11 cellular contexts compared by ENCODE assay signal in the genomic region with DNA sequence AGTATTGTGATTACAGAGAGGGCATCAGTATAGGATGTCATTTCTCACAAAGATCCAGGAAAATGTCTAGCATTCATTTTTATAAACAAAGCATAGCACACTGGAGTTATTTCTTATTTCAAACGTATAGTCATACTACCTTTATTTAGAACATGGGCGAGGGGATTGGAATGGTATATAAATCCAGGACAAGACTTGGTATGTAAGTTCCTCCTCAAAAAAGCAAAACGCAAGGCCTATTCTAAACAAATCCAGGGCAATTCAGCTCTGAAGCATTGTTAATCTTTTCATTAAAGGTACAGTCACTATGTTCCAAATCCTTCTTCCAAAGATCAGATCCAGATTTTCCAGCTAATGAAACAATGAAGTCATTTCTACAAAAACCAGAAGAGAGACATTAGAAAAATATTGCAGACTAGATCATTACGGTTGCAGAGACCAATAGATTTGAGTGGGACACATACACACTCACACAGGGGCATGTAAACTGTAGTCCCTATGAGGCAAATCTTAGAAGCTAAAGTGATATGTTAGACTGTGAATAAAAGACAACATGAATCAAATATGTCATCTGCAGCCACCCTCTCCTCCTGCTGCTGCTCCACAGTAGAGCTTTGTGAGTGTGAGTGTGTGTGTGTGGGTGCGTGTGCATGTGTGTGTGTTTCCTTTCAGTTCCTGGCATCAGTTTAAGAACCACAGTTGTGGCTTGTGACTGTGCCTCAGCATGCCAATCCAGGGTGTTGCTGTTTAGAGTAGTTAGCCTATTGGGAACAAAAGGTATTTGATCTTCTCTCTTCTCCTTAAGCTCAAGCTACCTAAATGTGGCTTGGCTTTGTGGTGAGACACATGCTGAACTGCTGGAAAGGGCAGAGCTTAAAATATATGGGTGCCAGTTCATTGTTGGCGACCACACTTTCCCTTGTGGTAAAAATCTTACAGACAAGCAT.
DNase-seq lines count a peak whose midpoint lies in the region; ATAC-seq, FAIRE-seq and TF ChIP-seq lines count a peak whose summit lies in the region.
"Had no signal": no experiment of that assay in that cellular context is flagged by ENCODE, and none has a peak within 500 bp of the region (broad histone marks: within the 10 kb centered on the region; RNA-seq: fewer than 3 reads in every experiment).

No MANE protein-coding gene starts in this region.

- peaks cover 8% of the 10 kb centered on the region for H3K9me3 Mint-ChIP-seq in activated T-helper 17 cell treated with anti-CD3 and anti-CD28 coated beads, Interleukin-2, amount 50 U/mL, for 72 hours

- no peaks in the 10 kb centered on the region for H3K79me1 ChIP-seq in H1 (ENCODE audit: low read depth, low read length)

- H3K4me1 Mint-ChIP-seq in activated T-helper 17 cell treated with anti-CD3 and anti-CD28 coated beads, Interleukin-2, amount 50 U/mL, for 72 hours: no peaks in the 10 kb centered on the region

- no peak overlapping the region for H3K18ac ChIP-seq in H1 (ENCODE audit: extremely low read depth, low read length)

- H3K9me3 ChIP-seq in AG04450 (ENCODE audit: control insufficient read depth, insufficient read depth, low read length) (no peaks in the 10 kb centered on the region), H1 (ENCODE audit: insufficient read depth in 2 of 2, low read depth in 1 of 2, low read length in 1 of 2) (no peaks in the 10 kb centered on the region), muscle layer of duodenum (ENCODE audit: control insufficient read depth in 1 of 2, low read length in 2 of 2) (no peaks in the 10 kb centered on the region)
- H3K9me3 ChIP-seq: A549 had no signal

- TF ChIP-seq EP300 in H1 (IDR thresholded peaks at IDR 0.05; ENCODE audit: borderline replicate concordance in 1 of 2, low read depth in 2 of 2, low read length in 2 of 2): no peak

- no peak overlapping the region for H2BK15ac ChIP-seq in H1 (ENCODE audit: low read length)

- H3K23me2 ChIP-seq in H1 (ENCODE audit: low read depth, low read length): no peaks in the 10 kb centered on the region

- no peak overlapping the region; the same call in 1 of the 2 replicates for H2BK12ac ChIP-seq in H1 (ENCODE audit: low read depth, low read length)

- TF ChIP-seq CTCF in AG04450 (IDR thresholded peaks at IDR 0.05; ENCODE audit: low read depth, low read length): no peak
- TF ChIP-seq CTCF in H1 (IDR thresholded peaks at IDR 0.05; ENCODE audit: control extremely low read depth in 1 of 3, insufficient read depth in 1 of 3, low read depth in 1 of 3, low read length in 3 of 3): no peak

- peaks cover 0 to 6% (median 2%) of the 10 kb centered on the region in 4 experiments; a peak in 3 of 7 replicates for H3K4me1 ChIP-seq in H1 (replicated peaks in 1 of 4; ENCODE audit: control insufficient read depth in 3 of 4, insufficient read depth in 4 of 4, low read length in 3 of 4)
- H3K4me1 ChIP-seq in muscle layer of duodenum (ENCODE audit: control insufficient read depth in 1 of 2, insufficient read depth in 2 of 2, low read length in 2 of 2): peaks cover 0 to 8% of the 10 kb centered on the region in 2 donors

- H2BK5ac ChIP-seq in H1 (ENCODE audit: low read depth, low read length): no peak overlapping the region

- no peaks in the 10 kb centered on the region for H4K20me1 ChIP-seq in H1 (replicated peaks in 1 of 2; ENCODE audit: control insufficient read depth in 1 of 2, insufficient read depth in 2 of 2, low read length in 2 of 2)

- H3K4ac ChIP-seq in H1 (replicated peaks; ENCODE audit: insufficient read length, low read depth, low read length): no peak overlapping the region

- TF ChIP-seq RAD21 in H1 (IDR thresholded peaks at IDR 0.05 in 1 of 2, conservative IDR thresholded peaks at IDR 0.05 in 1 of 2; ENCODE audit: low read depth in 2 of 2, low read length in 2 of 2): no peak

- H3K36me3 ChIP-seq in H1 (ENCODE audit: control insufficient read depth in 2 of 4, insufficient read depth in 4 of 4, low read length in 3 of 4): no peaks in the 10 kb centered on the region
- no peaks in the 10 kb centered on the region for H3K36me3 ChIP-seq in muscle layer of duodenum (ENCODE audit: control insufficient read depth in 1 of 2, insufficient read depth in 2 of 2, low read length in 2 of 2)

- no peak overlapping the region for H2BK20ac ChIP-seq in H1 (ENCODE audit: low read length)

- no peak overlapping the region for H3K4me2 ChIP-seq in H1 (ENCODE audit: insufficient read depth in 1 of 2, low read depth in 2 of 2, low read length in 2 of 2)

- H3K27ac ChIP-seq in AG04450 (ENCODE audit: low read depth, low read length) (peak overlapping the region; percentile 97), H1 (ENCODE audit: low read depth, low read length) (no peak overlapping the region), muscle layer of duodenum (ENCODE audit: low read length) (peak overlapping the region; percentile 28)
- H3K27ac ChIP-seq: VCaP had no signal

- H3K36me3 Mint-ChIP-seq in activated T-helper 17 cell treated with anti-CD3 and anti-CD28 coated beads, Interleukin-2, amount 50 U/mL, for 72 hours (ENCODE audit: low read depth): no peaks in the 10 kb centered on the region

- H4K91ac ChIP-seq in H1 (replicated peaks; ENCODE audit: insufficient read length, low read length): peak overlapping the region; percentile 34

- ATAC-seq in activated T-helper 17 cell treated with anti-CD3 and anti-CD28 coated beads, Interleukin-2, amount 50 U/mL, for 72 hours (replicated peaks): no peak
- ATAC-seq in GM19324 (IDR thresholded peaks at IDR 0.05; ENCODE audit: low FRiP score, unreplicated experiment) (no peak), HG03108 (IDR thresholded peaks at IDR 0.05; ENCODE audit: unreplicated experiment) (no peak)

- H3K27me3 ChIP-seq in AG04450 (ENCODE audit: control insufficient read depth, insufficient read depth, low read length) (no peaks in the 10 kb centered on the region), H1 (replicated peaks in 1 of 4; ENCODE audit: control insufficient read depth in 3 of 4, extremely low read depth in 1 of 4, insufficient read depth in 3 of 4, low read length in 3 of 4) (no peaks in the 10 kb centered on the region), muscle layer of duodenum (ENCODE audit: low read depth, low read length) (no peaks in the 10 kb centered on the region)

- POLR2A ChIA-PET in AG04450 (lab: Yijun Ruan, JAX) (interaction anchor here (0.5 to 1.5 kb wide), 4 partner anchors 23 to 261 kb away, joined by 3 to 7 read pairs (median 4); no protein-coding TSS in a partner anchor), H1 (lab: Charles Lee; ENCODE audit: partially characterized antibody) (no interaction called here)

- no peak for FAIRE-seq in H1 (lab: Jason Lieb, UNC)
- FAIRE-seq: A549 had no signal

- H3K27me3 Mint-ChIP-seq in activated T-helper 17 cell treated with anti-CD3 and anti-CD28 coated beads, Interleukin-2, amount 50 U/mL, for 72 hours: no peaks in the 10 kb centered on the region

- peak overlapping the region; percentile 45; the same call in 1 of the 2 replicates for H2AFZ ChIP-seq in H1 (ENCODE audit: low read length)

- TF ChIP-seq POLR2A in H1 (IDR thresholded peaks at IDR 0.05; ENCODE audit: control extremely low read depth in 1 of 2, low read depth in 2 of 2, low read length in 2 of 2): no peak

- DNase-seq in AG04450 (ENCODE audit: low read depth, low spot score) (peak; percentile 44), LHCN-M2 (ENCODE audit: low read depth) (peak; percentile 81), H1 (ENCODE audit: low read depth in 1 of 2, low spot score in 2 of 2) (no peak), pons (ENCODE audit: low spot score) (no peak)
- DNase-seq: NCI-H446 had no signal

- no peak overlapping the region for H3K14ac ChIP-seq in H1 (ENCODE audit: insufficient read length)

- H3K79me2 ChIP-seq in H1 (ENCODE audit: control insufficient read depth in 1 of 2, insufficient read depth in 2 of 2, low read length in 2 of 2): no peaks in the 10 kb centered on the region

- 91% methylated on average over 6 of the region's 6 CpGs; no CpG with 5 or more reads in 1 of the 2 experiments for WGBS in H1 (ENCODE audit: extremely low coverage in 1 of 2, insufficient coverage in 1 of 2, insufficient read length in 1 of 2, insufficient replicate concordance in 2 of 2, low coverage in 1 of 2, low lambda C conversion rate in 2 of 2, missing lambda C conversion rate in 1 of 2), 2 experiments

- H3K27ac Mint-ChIP-seq in activated T-helper 17 cell treated with anti-CD3 and anti-CD28 coated beads, Interleukin-2, amount 50 U/mL, for 72 hours: no peak overlapping the region

- CTCF ChIA-PET in AG04450 (lab: Charles Lee): interaction anchor here (1.6 kb wide), 1 partner anchor 18 kb away, joined by 6 read pairs; no protein-coding TSS in a partner anchor
- CTCF ChIA-PET in H1 (lab: Charles Lee; ENCODE audit: partially characterized antibody): no interaction called here

- no peak overlapping the region for H3K56ac ChIP-seq in H1 (replicated peaks; ENCODE audit: insufficient read length, low read depth, low read length)

- no peak overlapping the region for H2AK5ac ChIP-seq in H1 (ENCODE audit: low read depth, low read length)

- no peak overlapping the region for H3K9ac ChIP-seq in H1 (replicated peaks in 1 of 4; ENCODE audit: extremely low read depth in 1 of 4, low read depth in 3 of 4, low read length in 3 of 4)

- no peak overlapping the region for H3K23ac ChIP-seq in H1 (ENCODE audit: insufficient read length)

- H4K8ac ChIP-seq in H1 (ENCODE audit: extremely low read depth, insufficient read depth, low read length): no peak overlapping the region

- H3K4me3 ChIP-seq in AG04450 (ENCODE audit: low read depth, low read length) (no peak overlapping the region; the same call in 1 of the 2 replicates), H1 (ENCODE audit: extremely low read depth in 1 of 4, insufficient read depth in 2 of 4, low read depth in 3 of 4, low read length in 4 of 4) (no peak overlapping the region), muscle layer of duodenum (ENCODE audit: low read depth in 1 of 2, low read length in 2 of 2) (no peak overlapping the region)
- H3K4me3 ChIP-seq: A549 had no signal

- no peak overlapping the region for H3K4me3 Mint-ChIP-seq in activated T-helper 17 cell treated with anti-CD3 and anti-CD28 coated beads, Interleukin-2, amount 50 U/mL, for 72 hours

- no peak overlapping the region for H4K5ac ChIP-seq in H1 (ENCODE audit: insufficient read length, low read depth, low read length)

- H2BK120ac ChIP-seq in H1 (replicated peaks; ENCODE audit: low read depth, low read length): no peak overlapping the region

TF ChIP-seq in H1, 55 proteins besides CTCF, POLR2A, EP300 and RAD21 (continues in another document):
- TF ChIP-seq GABPA (IDR thresholded peaks at IDR 0.05; ENCODE audit: borderline replicate concordance, insufficient read depth, low read length) (no peak), CREB1 (IDR thresholded peaks at IDR 0.05) (no peak), SIN3A (conservative IDR thresholded peaks at IDR 0.05 in 1 of 2, IDR thresholded peaks at IDR 0.05 in 1 of 2; ENCODE audit: low read depth in 1 of 2, low read length in 2 of 2) (no peak), JUND (IDR thresholded peaks at IDR 0.05; ENCODE audit: low read length) (no peak), FOSL1 (IDR thresholded peaks at IDR 0.05; ENCODE audit: insufficient read depth, low read depth, low read length) (no peak)
- TF ChIP-seq, protein P1, sequence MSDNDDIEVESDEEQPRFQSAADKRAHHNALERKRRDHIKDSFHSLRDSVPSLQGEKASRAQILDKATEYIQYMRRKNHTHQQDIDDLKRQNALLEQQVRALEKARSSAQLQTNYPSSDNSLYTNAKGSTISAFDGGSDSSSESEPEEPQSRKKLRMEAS (IDR thresholded peaks at IDR 0.05): no peak

Comparison
In these comparisons a context has a peak if more than half of its experiments do, and no peak if none do; other contexts are left out.
1. DNase-seq: peak in AG04450 (single experiment) and LHCN-M2 (single experiment); none in H1 (0 of 2) and pons (single experiment).